ENCODE assay signal across 32 cellular contexts in genomic region chr11:74357449-74357848, GRCh38. TPM values are rescaled to one million over a fixed set of nuclear protein-coding genes. Genes with fewer than 3 reads are reported as not detected.
"Had no signal": no experiment of that assay in that cellular context is flagged by ENCODE, and none has a peak within 500 bp of the region (broad histone marks: within the 10 kb centered on the region; RNA-seq: fewer than 3 reads in every experiment).

No MANE protein-coding gene starts in this region.

- H3K4me3 ChIP-seq: ascending aorta, breast epithelium, cardiac muscle cell, coronary artery, dorsolateral prefrontal cortex, gastroesophageal sphincter, heart right ventricle had no signal

- ATAC-seq: activated CD4-positive, alpha-beta T cell treated with anti-CD3 and anti-CD28 coated beads for 36 hours; activated CD8-positive, alpha-beta memory T cell treated with anti-CD3 and anti-CD28 coated beads, Interleukin-2, amount 10 ng/mL, durations not matched to agents 7 days and 5 days; activated CD8-positive, alpha-beta T cell treated with anti-CD3 and anti-CD28 coated beads, Interleukin-2, amount 10 ng/mL, durations not matched to agents 7 days and 5 days; activated naive CD8-positive, alpha-beta T cell treated with anti-CD3 and anti-CD28 coated beads, Interleukin-2, amount 50 U/mL, for 24 hours; esophagus mucosa; gastroesophageal sphincter; heart right ventricle had no signal

- H3K36me3 ChIP-seq: cardiac muscle cell had no signal

- H3K9me3 ChIP-seq: ascending aorta, breast epithelium had no signal

- H3K27me3 ChIP-seq: ascending aorta, breast epithelium, cardiac muscle cell, dorsolateral prefrontal cortex, gastroesophageal sphincter, heart right ventricle had no signal

- DNase-seq: activated CD4-positive, alpha-beta memory T cell treated with anti-CD3 and anti-CD28 coated beads for 36 hours; activated CD4-positive, alpha-beta T cell treated with anti-CD3 and anti-CD28 coated beads for 36 hours; activated CD4-positive, alpha-beta T cell treated with anti-CD3 and anti-CD28 coated beads, Interleukin-2, amount 10 ng/mL, durations not matched to agents 24 days and 14 days; activated CD4-positive, CD25-positive, alpha-beta regulatory T cell; activated CD4-positive, CD25-positive, alpha-beta regulatory T cell treated with anti-CD3 and anti-CD28 coated beads, Interleukin-2, amount 50 U/mL, for 72 hours; activated CD8-positive, alpha-beta memory T cell treated with anti-CD3 and anti-CD28 coated beads, Interleukin-2, amount 10 ng/mL, durations not matched to agents 7 days and 5 days; activated CD8-positive, alpha-beta memory T cell treated with anti-CD3 and anti-CD28 coated beads, Interleukin-2, amount 50 U/mL, for 4 hours; activated CD8-positive, alpha-beta T cell treated with anti-CD3 and anti-CD28 coated beads, Interleukin-2, amount 10 ng/mL, durations not matched to agents 7 days and 5 days; activated effector memory CD4-positive, alpha-beta T cell treated with anti-CD3 and anti-CD28 coated beads, Interleukin-2, amount 50 U/mL, for 16 hours; activated naive CD4-positive, alpha-beta T cell treated with anti-CD3 and anti-CD28 coated beads for 36 hours; activated naive CD8-positive, alpha-beta T cell treated with anti-CD3 and anti-CD28 coated beads for 36 hours; activated naive CD8-positive, alpha-beta T cell treated with anti-CD3 and anti-CD28 coated beads, Interleukin-2, amount 50 U/mL, for 24 hours; activated T-cell treated with anti-CD3 and anti-CD28 coated beads, Interleukin-2, amount 50 U/mL, for 1 hour; activated T-cell treated with anti-CD3 and anti-CD28 coated beads, Interleukin-2, amount 50 U/mL, for 48 hours; central memory CD4-positive, alpha-beta T cell; cerebellar nuclear complex; dorsolateral prefrontal cortex; effector memory CD4-positive, alpha-beta T cell; endodermal cell; foreskin melanocyte; heart right ventricle; T-helper 2 cell had no signal

- H3K4me1 ChIP-seq: breast epithelium, gastroesophageal sphincter, heart right ventricle had no signal

- H3K27ac ChIP-seq: ascending aorta, breast epithelium, cardiac muscle cell, coronary artery, gastroesophageal sphincter, heart right ventricle had no signal

RNA-seq across cellular contexts. Expression of gene P4HA3, which starts 46.0 kb away (rescaled TPM):
- total RNA-seq: activated CD4-positive, alpha-beta memory T cell treated with anti-CD3 and anti-CD28 coated beads for 36 hours; activated CD4-positive, alpha-beta T cell treated with anti-CD3 and anti-CD28 coated beads for 36 hours; activated CD4-positive, alpha-beta T cell treated with anti-CD3 and anti-CD28 coated beads, Interleukin-2, amount 10 ng/mL, durations not matched to agents 24 days and 14 days; activated CD8-positive, alpha-beta memory T cell treated with anti-CD3 and anti-CD28 coated beads for 36 hours; activated CD8-positive, alpha-beta memory T cell treated with anti-CD3 and anti-CD28 coated beads, Interleukin-2, amount 10 ng/mL, durations not matched to agents 7 days and 5 days; activated CD8-positive, alpha-beta T cell treated with anti-CD3 and anti-CD28 coated beads, Interleukin-2, amount 10 ng/mL, durations not matched to agents 7 days and 5 days; activated naive CD4-positive, alpha-beta T cell treated with anti-CD3 and anti-CD28 coated beads for 36 hours; activated naive CD8-positive, alpha-beta T cell treated with anti-CD3 and anti-CD28 coated beads for 36 hours; activated T-helper 1 cell treated with anti-CD3 and anti-CD28 coated beads, Interleukin-12 subunit alpha, Interleukin-12 subunit beta, Interleukin-2, Interleukin-4 antibody, amounts not matched to agents 30 ng/mL and 10 ng/mL and 1 ng/mL, durations not matched to agents 14 hours and 24 hours and 36 hours; activated T-helper 2 cell treated with anti-CD3 and anti-CD28 coated beads, Interferon-gamma antibody, Interleukin-2, Interleukin-4, amounts not matched to agents 10 μg/mL and 5 μg/mL and 100 μg/mL, durations not matched to agents 14 hours and 24 hours and 36 hours; cardiac muscle cell; endodermal cell; T-helper 1 cell treated with Interleukin-12 subunit alpha and Interleukin-12 subunit beta and Interleukin-4 antibody, amounts not matched to agents 30 ng/mL and 1 ng/mL, for 36 hours had no signal
